In genomic region chr17:16443390-16444257, GRCh38 we compare ENCODE assay signal across 1 cellular context.
TF ChIP-seq lines count a peak whose summit lies in the region.

No MANE protein-coding gene starts in this region.

TF ChIP-seq in SK-N-SH, 30 proteins besides CTCF, POLR2A, EP300 and RAD21 (continued from another document):
- TF ChIP-seq TCF12 (IDR thresholded peaks at IDR 0.05) (no peak), GABPA (IDR thresholded peaks at IDR 0.05; ENCODE audit: low read depth) (no peak), NRF1 (IDR thresholded peaks at IDR 0.05; ENCODE audit: low read depth, low read length) (no peak), PBX3 (IDR thresholded peaks at IDR 0.05) (0 out of 2 replicates have a peak, but pooled peaks have one; percentile 10)
TF ChIP-seq in SK-N-SH: peak in this region for 4.
